13 cellular contexts compared by ENCODE assay signal in the genomic region with DNA sequence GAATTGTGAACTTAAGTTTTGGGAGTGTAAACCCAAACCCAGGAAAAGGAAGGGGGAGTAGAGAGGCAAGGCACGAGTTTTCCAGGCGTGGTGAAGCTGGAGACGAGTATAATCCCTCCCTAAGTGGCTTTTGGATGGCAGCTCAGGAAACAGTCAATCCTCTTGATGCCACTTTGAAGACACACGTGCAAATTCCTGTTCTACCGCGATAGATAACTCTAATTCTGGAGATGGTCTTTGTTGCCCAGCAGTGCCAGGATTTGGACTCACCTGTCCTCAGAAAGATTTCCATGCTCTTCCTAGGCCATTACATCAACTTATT. TPM values are rescaled to one million over a fixed set of nuclear protein-coding genes. Genes with fewer than 3 reads are reported as not detected.
DNase-seq lines count a peak whose midpoint lies in the region; ATAC-seq and TF ChIP-seq lines count a peak whose summit lies in the region.
"Had no signal": no experiment of that assay in that cellular context is flagged by ENCODE, and none has a peak within 500 bp of the region (broad histone marks: within the 10 kb centered on the region; RNA-seq: fewer than 3 reads in every experiment).

No MANE protein-coding gene starts in this region.

- peak overlapping the region; percentile 73 for H3K4me2 ChIP-seq in H9 (ENCODE audit: insufficient read depth, insufficient read length, low read length)

- no peak for ATAC-seq in CD8-positive, alpha-beta T cell
- no peak for ATAC-seq in GM19463 (IDR thresholded peaks at IDR 0.05; ENCODE audit: unreplicated experiment)
- ATAC-seq: activated CD8-positive, alpha-beta T cell treated with anti-CD3 and anti-CD28 coated beads for 36 hours had no signal

- H3K36me3 Mint-ChIP-seq in H9 (ENCODE audit: insufficient read depth in 1 of 3, low read depth in 3 of 3): peaks cover 0 to 2% (median 0%) of the 10 kb centered on the region in 3 experiments; a peak in 3 of 7 replicates
- H3K36me3 Mint-ChIP-seq in nephron progenitor cell (ENCODE audit: low read depth): no peaks in the 10 kb centered on the region
- H3K36me3 Mint-ChIP-seq in CD8-positive, alpha-beta T cell: no peaks in the 10 kb centered on the region

- H3K9me3 Mint-ChIP-seq in H9 (no peaks in the 10 kb centered on the region; a peak in 1 of 5 replicates), nephron progenitor cell (no peaks in the 10 kb centered on the region)
- H3K9me3 Mint-ChIP-seq in CD8-positive, alpha-beta T cell: no peaks in the 10 kb centered on the region
- H3K9me3 Mint-ChIP-seq: activated CD8-positive, alpha-beta T cell treated with anti-CD3 and anti-CD28 coated beads for 36 hours; stimulated activated naive CD8-positive, alpha-beta T cell treated with anti-CD3 and anti-CD28 coated beads, Interleukin-15, Interleukin-2, amounts not matched to agents 100 ng/mL and 50 ng/mL, for 24 hours had no signal

- DNase-seq in H9: no peak
- no peak for DNase-seq in breast epithelium (ENCODE audit: low spot score in 2 of 2)
- DNase-seq in nephron progenitor cell: no peak
- no peak for DNase-seq in NCI-H2107 treated with DMSO at 0.1 percent for 48 hours (lab: John Stamatoyannopoulos, UW; ENCODE audit: unreplicated experiment)
- no peak for DNase-seq in stimulated activated CD4-positive, alpha-beta T cell treated with anti-CD3 and anti-CD28 coated beads, Interleukin-4, amount 100 ng/mL, for 24 hours
- DNase-seq in CD8-positive, alpha-beta T cell: no peak
- DNase-seq: activated CD8-positive, alpha-beta T cell treated with anti-CD3 and anti-CD28 coated beads for 36 hours; activated effector memory CD4-positive, alpha-beta T cell treated with Interleukin-2 at 50 U/mL for 16 hours; T1000 had no signal

- H4K8ac ChIP-seq in H9 (replicated peaks; ENCODE audit: insufficient read length, low read depth, low read length): no peak overlapping the region

- no peak for TF ChIP-seq CTCF in H9 (conservative IDR thresholded peaks at IDR 0.05)
- TF ChIP-seq CTCF in breast epithelium (IDR thresholded peaks at IDR 0.05): no peak
- TF ChIP-seq CTCF in nephron progenitor cell (IDR thresholded peaks at IDR 0.05): no peak
- no peak for TF ChIP-seq CTCF in CD8-positive, alpha-beta T cell (IDR thresholded peaks at IDR 0.05)

- no peak overlapping the region for H3T11ph ChIP-seq in H9 (ENCODE audit: low read length)

- H2BK120ac ChIP-seq in H9 (ENCODE audit: low read depth, low read length, poor library complexity, severe bottlenecking): no peak overlapping the region

- H3K79me2 ChIP-seq in ACC112 (ENCODE audit: control insufficient read depth, insufficient read depth, low read length, unreplicated experiment) (no peaks in the 10 kb centered on the region), H9 (ENCODE audit: insufficient read depth, low read length) (no peaks in the 10 kb centered on the region)

- no peak overlapping the region for H3K27ac Mint-ChIP-seq in H9
- no peak overlapping the region for H3K27ac Mint-ChIP-seq in nephron progenitor cell
- H3K27ac Mint-ChIP-seq in CD8-positive, alpha-beta T cell: no peak overlapping the region
- H3K27ac Mint-ChIP-seq: activated CD8-positive, alpha-beta T cell treated with anti-CD3 and anti-CD28 coated beads for 36 hours; stimulated activated naive CD8-positive, alpha-beta T cell treated with anti-CD3 and anti-CD28 coated beads, Interleukin-15, Interleukin-2, amounts not matched to agents 100 ng/mL and 50 ng/mL, for 24 hours had no signal

- H2AK5ac ChIP-seq in H9 (ENCODE audit: insufficient read length, low read length): no peak overlapping the region

- no peaks in the 10 kb centered on the region for H4K20me1 ChIP-seq in H9 (ENCODE audit: control insufficient read depth, insufficient read depth, insufficient read length)

- WGBS in H9 (ENCODE audit: extremely low coverage, insufficient read length, low lambda C conversion rate): no CpG with 5 or more reads among the region's 6 CpGs

- H3K14ac ChIP-seq in H9 (ENCODE audit: insufficient read depth, low read length): no peak overlapping the region

- intact Hi-C loops in breast epithelium (cut with DNase I; ENCODE audit: low total_unique reads): no loop called here
- intact Hi-C loops in CD8-positive, alpha-beta T cell (cut with DNase I, micrococcal nuclease): no loop called here

- CTCF ChIA-PET in CD8-positive, alpha-beta T cell (lab: Charles Lee): no interaction called here

- H3K9ac ChIP-seq in H9 (ENCODE audit: extremely low read depth, insufficient read length, low read length): no peak overlapping the region

- H3K36me3 ChIP-seq in ACC112 (ENCODE audit: insufficient read depth, low read length) (no peaks in the 10 kb centered on the region), breast epithelium (no peaks in the 10 kb centered on the region)
- H3K36me3 ChIP-seq in CD8-positive, alpha-beta T cell (ENCODE audit: insufficient read depth, low read length): no peaks in the 10 kb centered on the region

- no peak overlapping the region for H3K27ac ChIP-seq in ACC112 (ENCODE audit: low read depth, low read length)
- H3K27ac ChIP-seq in H9 (ENCODE audit: insufficient read length, low read depth, low read length): no peak overlapping the region
- H3K27ac ChIP-seq in breast epithelium: no peak overlapping the region
- H3K27ac ChIP-seq in CD8-positive, alpha-beta T cell (ENCODE audit: low read depth, low read length): no peak overlapping the region
- H3K27ac ChIP-seq: epithelial cell of prostate had no signal

- H2AFZ ChIP-seq in ACC112 (ENCODE audit: low read length, unreplicated experiment) (no peak overlapping the region), H9 (ENCODE audit: low read length) (peak overlapping the region; percentile 43)

- no peak overlapping the region for H3K4ac ChIP-seq in H9 (ENCODE audit: low read depth, low read length)

- H3K23me2 ChIP-seq in H9 (ENCODE audit: insufficient read length, low read depth, low read length, poor library complexity, severe bottlenecking): peaks cover 17% of the 10 kb centered on the region

- H3K18ac ChIP-seq in H9 (ENCODE audit: insufficient read length, low read depth, low read length): no peak overlapping the region

- no peaks in the 10 kb centered on the region for H3K9me3 ChIP-seq in H9 (ENCODE audit: control insufficient read depth, low read depth, low read length)
- no peaks in the 10 kb centered on the region for H3K9me3 ChIP-seq in breast epithelium
- H3K9me3 ChIP-seq in CD8-positive, alpha-beta T cell (ENCODE audit: low read length): no peaks in the 10 kb centered on the region

- POLR2A ChIA-PET in CD8-positive, alpha-beta T cell (lab: Charles Lee): no interaction called here

- H3K27me3 Mint-ChIP-seq in H9 (ENCODE audit: low read depth) (peaks cover 77% of the 10 kb centered on the region), nephron progenitor cell (ENCODE audit: low read depth, poor library complexity) (peaks cover 90% of the 10 kb centered on the region)
- H3K27me3 Mint-ChIP-seq in CD8-positive, alpha-beta T cell (ENCODE audit: low read depth): peaks cover 47% of the 10 kb centered on the region

- H3K4me1 ChIP-seq in ACC112 (ENCODE audit: control insufficient read depth, insufficient read depth, low read length, unreplicated experiment): no peaks in the 10 kb centered on the region
- no peaks in the 10 kb centered on the region for H3K4me1 ChIP-seq in H9 (ENCODE audit: insufficient read depth, low read length)
- no peaks in the 10 kb centered on the region for H3K4me1 ChIP-seq in breast epithelium
- no peaks in the 10 kb centered on the region for H3K4me1 ChIP-seq in CD8-positive, alpha-beta T cell (ENCODE audit: insufficient read depth, low read length)

- peaks cover 72% of the 10 kb centered on the region for H3K27me3 ChIP-seq in ACC112 (ENCODE audit: insufficient read depth, low read length)
- peaks cover 29% of the 10 kb centered on the region for H3K27me3 ChIP-seq in H9 (ENCODE audit: insufficient read depth, low read length)
- peaks cover 0 to 61% of the 10 kb centered on the region in 2 donors for H3K27me3 ChIP-seq in breast epithelium
- no peaks in the 10 kb centered on the region for H3K27me3 ChIP-seq in CD8-positive, alpha-beta T cell (ENCODE audit: insufficient read depth, low read length)

- 0 out of 2 replicates have a peak overlapping the region, but pooled peaks have one; percentile 68 for H3K4me3 ChIP-seq in ACC112 (ENCODE audit: low read depth, low read length)
- H3K4me3 ChIP-seq in breast epithelium: peak overlapping the region; percentile 45 to 67 (median 46)
- no peak overlapping the region for H3K4me3 ChIP-seq in CD8-positive, alpha-beta T cell (ENCODE audit: low read depth, low read length)

- H4K91ac ChIP-seq in H9 (ENCODE audit: insufficient read length, low read depth, low read length): no peak overlapping the region

- no peaks in the 10 kb centered on the region for H3K79me1 ChIP-seq in H9 (ENCODE audit: insufficient read depth, low read depth, low read length, poor library complexity, severe bottlenecking)

- no peak overlapping the region for H2BK5ac ChIP-seq in H9 (ENCODE audit: insufficient read length, low read length)

- no peak overlapping the region for H2BK15ac ChIP-seq in H9 (ENCODE audit: low read depth, low read length)

- no peak overlapping the region for H2BK20ac ChIP-seq in H9 (ENCODE audit: low read depth, low read length, poor library complexity, severe bottlenecking)

- no peak overlapping the region for H4K5ac ChIP-seq in H9 (ENCODE audit: insufficient read length, low read depth, low read length)

- H3K23ac ChIP-seq in H9 (ENCODE audit: insufficient read length, low read depth, low read length): no peak overlapping the region

- H3K4me3 Mint-ChIP-seq in H9: peak overlapping the region; percentile 70 to 87
- peak overlapping the region; percentile 77 for H3K4me3 Mint-ChIP-seq in nephron progenitor cell
- H3K4me3 Mint-ChIP-seq in CD8-positive, alpha-beta T cell: no peak overlapping the region
- H3K4me3 Mint-ChIP-seq: activated CD8-positive, alpha-beta T cell treated with anti-CD3 and anti-CD28 coated beads for 36 hours; stimulated activated naive CD8-positive, alpha-beta T cell treated with anti-CD3 and anti-CD28 coated beads, Interleukin-15, Interleukin-2, amounts not matched to agents 100 ng/mL and 50 ng/mL, for 24 hours had no signal

- no peak overlapping the region for H3K56ac ChIP-seq in H9 (ENCODE audit: insufficient read length, low read depth, low read length)

- TF ChIP-seq POLR2A in breast epithelium (IDR thresholded peaks at IDR 0.05): no peak

- no peak overlapping the region for H2BK12ac ChIP-seq in H9 (ENCODE audit: insufficient read length, low read depth, low read length)

- peaks cover 9 to 11% of the 10 kb centered on the region in 2 experiments for H3K4me1 Mint-ChIP-seq in H9
- H3K4me1 Mint-ChIP-seq in nephron progenitor cell: peaks cover 6% of the 10 kb centered on the region
- H3K4me1 Mint-ChIP-seq in CD8-positive, alpha-beta T cell (ENCODE audit: low read depth): peaks cover 6% of the 10 kb centered on the region

RNA-seq across cellular contexts. Expression of a gene that starts 2.0 kb away (rescaled TPM):
- total RNA-seq in H9 (2021) (0.44 and 0.48 TPM in 2 replicates), breast epithelium (1 to 10 TPM in 1 of 3 donors, under 1 TPM in 2; under 0.01 to 1.3 (median 0.59) TPM)
- not detected for total RNA-seq in CD8-positive, alpha-beta T cell
- total RNA-seq: activated CD8-positive, alpha-beta T cell treated with anti-CD3 and anti-CD28 coated beads for 36 hours had no signal

RNA-seq across cellular contexts. Expression of a gene that starts 38.7 kb away (rescaled TPM):
- 31.3 and 34.5 TPM in 2 replicates for total RNA-seq in H9 (2021)
- 10 to 100 TPM; 65.3 to 70.7 (median 67.2) TPM for total RNA-seq in breast epithelium
- total RNA-seq in CD8-positive, alpha-beta T cell: not detected
- total RNA-seq: activated CD8-positive, alpha-beta T cell treated with anti-CD3 and anti-CD28 coated beads for 36 hours had no signal

Comparison
In these comparisons a context has a peak if more than half of its experiments do, and no peak if none do; other contexts are left out.
1. RNA of a gene that starts 38.7 kb away (total RNA-seq): 65.3 to 70.7 TPM in breast epithelium and 31.3 to 34.5 TPM in H9; not detected in CD8-positive, alpha-beta T cell; every median in the first group is over 10 times any median in the second.